ENCODE assay signal across 17 cellular contexts in the genomic region with DNA sequence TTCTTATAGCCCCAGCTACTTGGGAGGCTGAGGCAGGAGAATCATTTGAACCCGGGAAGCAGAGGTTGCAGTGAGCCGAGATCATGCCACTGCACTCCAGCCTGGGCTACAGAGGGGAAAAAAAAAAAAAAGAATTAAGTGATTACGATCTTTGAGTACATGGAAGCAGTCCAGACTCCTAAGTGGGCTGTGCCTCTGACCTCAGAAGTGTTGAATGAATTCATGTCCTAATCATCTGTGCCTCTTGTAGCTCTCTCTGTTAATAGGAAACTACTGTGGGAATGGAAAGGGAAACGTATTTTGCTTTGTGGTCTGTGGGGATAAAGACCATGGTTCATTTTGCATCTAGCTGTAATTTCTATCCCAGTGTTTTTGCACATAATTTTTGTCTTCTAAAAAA.
DNase-seq lines count a peak whose midpoint lies in the region; ATAC-seq lines count a peak whose summit lies in the region.
"Had no signal": no experiment of that assay in that cellular context is flagged by ENCODE, and none has a peak within 500 bp of the region (broad histone marks: within the 10 kb centered on the region; RNA-seq: fewer than 3 reads in every experiment).

No MANE protein-coding gene starts in this region.

- DNase-seq in DMS79 treated with DMSO at 0.1 percent for 48 hours (lab: John Stamatoyannopoulos, UW) (peak; percentile 46), Kasumi-1 (lab: John Stamatoyannopoulos, UW) (peak; percentile 35 to 57), amniotic epithelial cell (ENCODE audit: low read depth) (peak; percentile 67), left kidney (ENCODE audit: low read depth, low spot score) (peak; percentile 36), GM19240 (ENCODE audit: insufficient read length, low spot score) (no peak)
- DNase-seq in activated effector memory CD4-positive, alpha-beta T cell treated with anti-CD3 and anti-CD28 coated beads, Interleukin-2, amount 50 U/mL, for 16 hours, result no peak
- DNase-seq: activated CD4-positive, alpha-beta T cell treated with anti-CD3 and anti-CD28 coated beads for 4 hours; activated CD8-positive, alpha-beta memory T cell treated with anti-CD3 and anti-CD28 coated beads, Interleukin-2, amount 10 ng/mL, durations not matched to agents 7 days and 5 days; activated naive CD8-positive, alpha-beta T cell treated with anti-CD3 and anti-CD28 coated beads, Interleukin-2, amount 50 U/mL, for 24 hours; CD8-positive, alpha-beta T cell; left ventricle myocardium superior; NCI-H1417 treated with DMSO at 0.1 percent for 48 hours; NCI-H345; NK-92 treated with Interleukin-12 subunit alpha and Interleukin-12 subunit beta, amount 100 ng/mL, for 24 hours; retina; testis had no signal

- ATAC-seq in GM18867 (IDR thresholded peaks at IDR 0.05; ENCODE audit: unreplicated experiment), result no peak
- ATAC-seq: activated CD8-positive, alpha-beta memory T cell treated with anti-CD3 and anti-CD28 coated beads, Interleukin-2, amount 10 ng/mL, durations not matched to agents 7 days and 5 days; activated naive CD8-positive, alpha-beta T cell treated with anti-CD3 and anti-CD28 coated beads, Interleukin-2, amount 50 U/mL, for 24 hours; CD8-positive, alpha-beta T cell; left ventricle myocardium superior had no signal

Comparison
In these comparisons a context has a peak if more than half of its experiments do, and no peak if none do; other contexts are left out.
1. DNase-seq: peak in DMS79 treated with DMSO at 0.1 percent for 48 hours (single experiment), Kasumi-1 (2 of 2), amniotic epithelial cell (single experiment) and left kidney (single experiment); none in activated effector memory CD4-positive, alpha-beta T cell treated with anti-CD3 and anti-CD28 coated beads, Interleukin-2, amount 50 U/mL, for 16 hours (single experiment) and GM19240 (single experiment).